In the genomic region with DNA sequence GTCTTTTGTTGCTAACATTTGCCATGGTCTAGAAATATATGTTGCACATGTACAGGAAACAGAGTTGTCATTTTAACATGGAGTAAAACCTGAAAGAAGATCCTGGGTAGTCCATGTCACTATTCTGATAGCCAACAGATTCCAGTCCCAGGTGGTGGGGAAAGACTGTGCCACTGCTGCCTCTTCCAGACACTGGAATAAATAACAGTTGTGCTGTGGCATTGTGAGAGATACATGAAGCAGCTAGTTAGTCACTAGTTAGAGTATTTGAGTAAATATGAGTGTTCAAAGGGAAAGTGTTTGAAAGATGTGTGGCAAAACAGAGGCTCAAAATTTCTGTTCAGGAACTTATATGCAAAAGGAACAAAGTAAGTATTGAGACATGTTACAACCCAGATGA, we compare ENCODE assay signal across 16 cellular contexts.
"Had no signal": no experiment of that assay in that cellular context is flagged by ENCODE, and none has a peak within 500 bp of the region (broad histone marks: within the 10 kb centered on the region; RNA-seq: fewer than 3 reads in every experiment).

No MANE protein-coding gene starts in this region.

- H3K27me3 ChIP-seq: heart left ventricle, neutrophil, stomach, transverse colon had no signal

- H3K27ac ChIP-seq: heart left ventricle, neutrophil, psoas muscle, skin epidermis, stomach, thoracic aorta, transverse colon had no signal

- H3K4me1 ChIP-seq: heart left ventricle, psoas muscle, stomach, transverse colon had no signal

- ATAC-seq: effector memory CD8-positive, alpha-beta T cell; heart left ventricle; naive thymus-derived CD8-positive, alpha-beta T cell; psoas muscle; sciatic nerve had no signal

- H3K4me3 ChIP-seq: heart left ventricle, psoas muscle, skin epidermis, stomach, thoracic aorta, transverse colon had no signal

- H3K36me3 ChIP-seq: heart left ventricle, neutrophil, stomach, thoracic aorta, transverse colon had no signal

- FAIRE-seq: colon had no signal

- DNase-seq: effector memory CD8-positive, alpha-beta T cell; foreskin melanocyte; heart left ventricle; hippocampal formation; mammary epithelial cell; naive thymus-derived CD8-positive, alpha-beta T cell; psoas muscle; stimulated activated naive CD4-positive, alpha-beta T cell; stomach; substantia nigra; transverse colon had no signal

- H3K9me3 ChIP-seq: heart left ventricle, neutrophil, psoas muscle, stomach, thoracic aorta, transverse colon had no signal
